8 cellular contexts compared by ENCODE assay signal in the genomic region with DNA sequence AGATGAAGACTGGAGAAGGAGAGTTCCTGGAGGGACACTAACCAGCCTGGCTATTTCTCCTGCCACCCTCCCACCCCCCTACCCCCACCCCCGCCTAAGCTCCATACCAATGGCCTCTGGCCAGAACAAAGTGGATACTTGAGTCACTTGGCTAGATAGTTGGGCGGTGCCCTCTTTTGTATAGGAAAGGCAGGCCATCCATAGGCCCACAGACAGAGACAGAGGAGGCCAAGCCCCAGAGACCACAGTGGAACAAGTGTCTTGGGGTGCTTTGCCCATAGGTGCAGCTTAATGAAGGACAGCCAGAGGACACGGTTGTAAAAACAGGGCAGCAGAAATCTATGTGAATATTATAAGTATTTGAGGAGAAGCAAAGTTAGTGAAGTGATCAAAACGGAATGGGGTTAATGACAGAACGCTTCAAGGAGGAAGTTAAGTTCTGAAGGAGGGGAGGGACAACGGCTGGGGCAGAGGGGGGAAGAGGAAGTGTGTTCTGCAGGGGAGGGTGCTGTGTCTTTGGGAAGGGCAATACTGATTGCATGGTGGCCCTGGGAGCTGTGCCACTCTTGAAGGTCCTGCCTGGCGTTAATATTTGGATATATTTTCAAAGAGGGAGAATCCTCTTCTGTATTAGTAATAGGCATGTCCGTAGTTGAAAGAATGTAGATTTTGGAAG. TPM values are rescaled to one million over a fixed set of nuclear protein-coding genes. Genes with fewer than 3 reads are reported as not detected.
A peak's percentile ranks its signal among the peaks of the same experiment; 100 is the strongest.
DNase-seq lines count a peak whose midpoint lies in the region; ATAC-seq lines count a peak whose summit lies in the region.

No MANE protein-coding gene starts in this region.

- CTCF ChIA-PET in activated CD8-positive, alpha-beta memory T cell treated with anti-CD3 and anti-CD28 coated beads, Interleukin-2, amount 10 ng/mL, durations not matched to agents 7 days and 5 days (lab: Charles Lee): interaction anchor here (1.0 to 2.2 kb wide), 9 partner anchors 8 to 104 kb away, joined by 3 to 10 read pairs (median 6); no protein-coding TSS in a partner anchor

- H3K27ac Mint-ChIP-seq in activated CD8-positive, alpha-beta memory T cell treated with anti-CD3 and anti-CD28 coated beads, Interleukin-2, amount 10 ng/mL, durations not matched to agents 7 days and 5 days: peak overlapping the region; percentile 92

- H3K36me3 Mint-ChIP-seq in activated CD8-positive, alpha-beta memory T cell treated with anti-CD3 and anti-CD28 coated beads, Interleukin-2, amount 10 ng/mL, durations not matched to agents 7 days and 5 days: peaks cover 34% of the 10 kb centered on the region

- H3K27me3 ChIP-seq in H7 (ENCODE audit: control insufficient read depth, insufficient read depth, low read length): no peaks in the 10 kb centered on the region; the same call in 1 of the 2 replicates

- DNase-seq in activated CD8-positive, alpha-beta memory T cell treated with anti-CD3 and anti-CD28 coated beads, Interleukin-2, amount 10 ng/mL, durations not matched to agents 7 days and 5 days: peak; percentile 72
- DNase-seq in activated CD8-positive, alpha-beta memory T cell treated with anti-CD3 and anti-CD28 coated beads, Interleukin-2, amount 50 U/mL, for 48 hours: no peak
- DNase-seq in T-helper 2 cell: peak in 3 of 5 experiments; percentile 42 to 77 (median 58)
- DNase-seq in left lobe of liver (ENCODE audit: low spot score): no peak
- DNase-seq in D341Med (ENCODE audit: low spot score): no peak
- DNase-seq in DMS153 (lab: John Stamatoyannopoulos, UW): no peak
- DNase-seq in H7: no peak

- H3K27me3 Mint-ChIP-seq in activated CD8-positive, alpha-beta memory T cell treated with anti-CD3 and anti-CD28 coated beads, Interleukin-2, amount 10 ng/mL, durations not matched to agents 7 days and 5 days: no peaks in the 10 kb centered on the region

- no peaks in the 10 kb centered on the region for H3K9me3 Mint-ChIP-seq in activated CD8-positive, alpha-beta memory T cell treated with anti-CD3 and anti-CD28 coated beads, Interleukin-2, amount 10 ng/mL, durations not matched to agents 7 days and 5 days (ENCODE audit: low read depth)

- H3K4me1 Mint-ChIP-seq in activated CD8-positive, alpha-beta memory T cell treated with anti-CD3 and anti-CD28 coated beads, Interleukin-2, amount 10 ng/mL, durations not matched to agents 7 days and 5 days: peaks cover 97% of the 10 kb centered on the region

- H3K4me3 ChIP-seq in H7 (ENCODE audit: insufficient read depth, low read depth, low read length): no peak overlapping the region

- peak overlapping the region; percentile 44 for H3K4me3 Mint-ChIP-seq in activated CD8-positive, alpha-beta memory T cell treated with anti-CD3 and anti-CD28 coated beads, Interleukin-2, amount 10 ng/mL, durations not matched to agents 7 days and 5 days

- H3K36me3 ChIP-seq in H7 (replicated peaks; ENCODE audit: control insufficient read depth, insufficient read depth, low read length): no peaks in the 10 kb centered on the region

- ATAC-seq in activated CD8-positive, alpha-beta memory T cell treated with anti-CD3 and anti-CD28 coated beads, Interleukin-2, amount 10 ng/mL, durations not matched to agents 7 days and 5 days: peak; percentile 45
- ATAC-seq in HG03095 (IDR thresholded peaks at IDR 0.05; ENCODE audit: unreplicated experiment) (peak; percentile 39), left lobe of liver (peak; percentile 57)

RNA-seq across cellular contexts. Expression of a gene that starts 32.7 kb away (rescaled TPM):
- 100 to 1,000 TPM in 1 of 2 experiments, 10 to 100 TPM in 1; 85.0 to 105 TPM for total RNA-seq in activated CD8-positive, alpha-beta memory T cell treated with anti-CD3 and anti-CD28 coated beads, Interleukin-2, amount 10 ng/mL, durations not matched to agents 7 days and 5 days
- 3.4 TPM for total RNA-seq in left lobe of liver
- total RNA-seq in H7 (2014; rRNA removed; shearing (Covaris generic)): 4.0 and 6.9 TPM in 2 replicates

Comparison
In these comparisons a context has a peak if more than half of its experiments do, and no peak if none do; other contexts are left out.
1. DNase-seq: peak in activated CD8-positive, alpha-beta memory T cell treated with anti-CD3 and anti-CD28 coated beads, Interleukin-2, amount 10 ng/mL, durations not matched to agents 7 days and 5 days (single experiment) and T-helper 2 cell (3 of 5); none in activated CD8-positive, alpha-beta memory T cell treated with anti-CD3 and anti-CD28 coated beads, Interleukin-2, amount 50 U/mL, for 48 hours (single experiment), left lobe of liver (single experiment), D341Med (single experiment), DMS153 (single experiment) and H7 (single experiment).
2. RNA of a gene that starts 32.7 kb away (total RNA-seq): 85.0 to 105 TPM in activated CD8-positive, alpha-beta memory T cell treated with anti-CD3 and anti-CD28 coated beads, Interleukin-2, amount 10 ng/mL, durations not matched to agents 7 days and 5 days; 4.0 to 6.9 TPM in H7 and 3.4 TPM in left lobe of liver (single experiment); every median in the first group is over 10 times any median in the second.
3. Peak in every context shown above with its lines, with median percentiles within 50 percentile points of each other: ATAC-seq.